15 cellular contexts compared by ENCODE assay signal in the genomic region with DNA sequence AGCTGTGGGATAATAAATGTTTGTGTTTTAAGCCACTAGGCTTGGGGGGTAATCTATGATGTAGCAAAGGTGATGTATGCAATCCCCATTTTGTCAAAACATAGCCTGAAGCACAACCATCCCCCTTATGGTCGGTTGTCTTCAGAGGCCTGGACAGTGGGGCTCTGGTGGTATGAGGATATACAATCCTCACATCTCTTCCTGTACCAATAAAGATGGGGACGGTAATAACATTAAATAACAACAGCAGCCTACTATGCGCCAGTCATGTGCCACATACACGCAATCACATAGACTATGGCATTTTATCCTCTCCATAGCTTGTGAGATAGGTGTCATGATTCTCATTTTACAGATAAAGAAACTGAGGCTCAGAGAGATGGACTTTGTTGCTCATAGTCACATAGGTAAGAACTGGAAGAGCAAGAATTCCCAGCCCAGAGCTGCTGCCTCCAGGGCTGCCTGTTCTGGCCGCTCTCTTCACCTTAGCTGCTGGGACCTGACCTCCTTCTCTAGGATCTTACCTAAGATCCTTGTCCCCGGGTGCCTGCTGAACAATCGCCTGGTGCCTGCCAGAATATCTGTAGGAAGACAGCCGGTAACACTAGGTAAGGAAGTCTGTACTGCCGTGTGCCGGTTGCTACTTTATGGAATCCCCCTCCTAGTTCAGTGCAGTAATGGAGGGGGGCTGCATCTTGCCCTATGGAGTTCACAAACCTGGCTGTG.
"Had no signal": no experiment of that assay in that cellular context is flagged by ENCODE, and none has a peak within 500 bp of the region (broad histone marks: within the 10 kb centered on the region; RNA-seq: fewer than 3 reads in every experiment).

No MANE protein-coding gene starts in this region.

- H3K27ac ChIP-seq: epithelial cell of prostate, SJSA1 had no signal

- ATAC-seq: naive thymus-derived CD8-positive, alpha-beta T cell; stimulated activated naive CD8-positive, alpha-beta T cell treated with anti-CD3 and anti-CD28 coated beads, Interleukin-15, Interleukin-2, amounts not matched to agents 100 U/mL and 50 U/mL, for 24 hours had no signal

- H3K36me3 ChIP-seq: SJSA1 had no signal

- H3K27me3 ChIP-seq: SJSA1 had no signal

- H3K9me3 ChIP-seq: SJSA1 had no signal

- H3K4me3 ChIP-seq: SJSA1 had no signal

- DNase-seq: activated CD4-positive, alpha-beta T cell treated with anti-CD3 and anti-CD28 coated beads for 48 hours; activated CD4-positive, CD25-positive, alpha-beta regulatory T cell; activated effector memory CD4-positive, alpha-beta T cell treated with Interleukin-2 at 50 U/mL for 16 hours; activated naive CD4-positive, alpha-beta T cell treated with anti-CD3 and anti-CD28 coated beads, Interleukin-2, amount 50 U/mL, for 16 hours; activated T-cell treated with anti-CD3 and anti-CD28 coated beads, Interleukin-2, amount 50 U/mL, for 48 hours; endodermal cell; foreskin melanocyte; left ventricle myocardium superior; naive thymus-derived CD8-positive, alpha-beta T cell; retina; stimulated activated CD4-positive, alpha-beta T cell treated with anti-CD3 and anti-CD28 coated beads, Interleukin-12 subunit alpha, Interleukin-12 subunit beta, amount 100 ng/mL, for 4 hours; stimulated activated CD4-positive, alpha-beta T cell treated with anti-CD3 and anti-CD28 coated beads, Interleukin-1b, Interleukin-23, amount 100 ng/mL, for 48 hours; stimulated activated naive CD8-positive, alpha-beta T cell treated with anti-CD3 and anti-CD28 coated beads, Interleukin-15, Interleukin-2, amounts not matched to agents 100 U/mL and 50 U/mL, for 24 hours had no signal
